Comparison of ENCODE assay signal across 8 cellular contexts in the genomic region with DNA sequence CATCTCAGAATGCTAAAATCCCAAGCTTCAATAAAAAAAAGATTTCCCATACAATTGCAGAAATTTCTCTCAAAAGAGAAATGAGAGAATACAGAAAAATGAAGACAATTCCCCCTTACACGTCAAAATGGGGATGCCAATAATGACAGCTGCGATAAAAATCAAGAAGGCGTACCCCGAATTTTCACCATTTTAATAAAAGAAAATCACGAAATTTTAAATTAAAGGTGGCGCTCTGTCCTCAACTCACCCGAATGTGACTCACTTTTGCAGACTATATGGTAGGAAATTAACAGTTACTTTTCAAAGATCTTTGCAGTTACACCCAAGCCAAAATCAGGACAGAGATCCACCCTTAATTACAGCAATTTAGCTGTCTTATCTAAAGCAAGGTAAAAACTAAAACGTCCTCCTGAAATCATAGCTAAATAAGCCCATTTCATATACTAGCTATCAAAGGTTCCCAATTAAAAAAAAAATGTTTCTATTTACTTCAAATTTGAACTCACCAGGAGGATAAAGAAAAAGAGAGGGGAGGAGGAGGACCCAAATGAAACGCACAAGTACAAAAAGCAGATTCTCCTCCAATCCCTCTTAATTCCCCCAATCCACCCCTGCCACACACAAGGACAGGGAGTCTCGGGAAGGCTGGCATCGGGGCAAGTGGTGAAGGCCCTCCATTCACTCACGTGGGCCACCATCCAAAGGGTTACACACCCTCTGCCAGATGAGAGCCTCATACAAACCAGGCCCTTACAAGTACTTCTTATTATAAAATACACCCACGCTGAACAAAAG. TPM values are rescaled to one million over a fixed set of nuclear protein-coding genes. Genes with fewer than 3 reads are reported as not detected.
DNase-seq lines count a peak whose midpoint lies in the region; ATAC-seq and TF ChIP-seq lines count a peak whose summit lies in the region.

No MANE protein-coding gene starts in this region.

- H3K9me2 ChIP-seq in OCI-LY1 (ENCODE audit: low read depth, low read length), result no peaks in the 10 kb centered on the region

- no peaks in the 10 kb centered on the region for H3F3A ChIP-seq in OCI-LY1 (ENCODE audit: insufficient read depth, low read length)

- H3K36me3 Mint-ChIP-seq in activated naive CD4-positive, alpha-beta T cell treated with anti-CD3 and anti-CD28 coated beads, Interleukin-2, amount 10 ng/mL, durations not matched to agents 7 days and 5 days, result no peaks in the 10 kb centered on the region

- H3K9me3 ChIP-seq in OCI-LY1 (ENCODE audit: low read length), result no peaks in the 10 kb centered on the region

- H3K27me3 Mint-ChIP-seq in activated naive CD4-positive, alpha-beta T cell treated with anti-CD3 and anti-CD28 coated beads, Interleukin-2, amount 10 ng/mL, durations not matched to agents 7 days and 5 days, result peaks cover 15% of the 10 kb centered on the region

- H3K4me1 ChIP-seq in OCI-LY1 (ENCODE audit: insufficient read depth, low read length, severe bottlenecking), result peaks cover 60% of the 10 kb centered on the region

- H2AFZ ChIP-seq in OCI-LY1 (ENCODE audit: low read length), result no peak overlapping the region

- no peaks in the 10 kb centered on the region for H3K9me3 Mint-ChIP-seq in activated naive CD4-positive, alpha-beta T cell treated with anti-CD3 and anti-CD28 coated beads, Interleukin-2, amount 10 ng/mL, durations not matched to agents 7 days and 5 days

- peak overlapping the region; percentile 92 for H3K4me3 ChIP-seq in OCI-LY1 (ENCODE audit: low read depth, low read length, poor library complexity, severe bottlenecking)
- peak overlapping the region; percentile 93 for H3K4me3 ChIP-seq in coronary artery

- peak overlapping the region; percentile 97 for H3K9ac ChIP-seq in OCI-LY1 (ENCODE audit: low read length)

- peaks cover 23% of the 10 kb centered on the region for H3K4me1 Mint-ChIP-seq in activated naive CD4-positive, alpha-beta T cell treated with anti-CD3 and anti-CD28 coated beads, Interleukin-2, amount 10 ng/mL, durations not matched to agents 7 days and 5 days

- H3K27ac ChIP-seq in OCI-LY1 (ENCODE audit: low read depth, low read length, poor library complexity, severe bottlenecking), result peak overlapping the region; percentile 72
- H3K27ac ChIP-seq in coronary artery, result no peak overlapping the region

- CTCF ChIA-PET in activated naive CD4-positive, alpha-beta T cell treated with anti-CD3 and anti-CD28 coated beads, Interleukin-2, amount 10 ng/mL, durations not matched to agents 7 days and 5 days (lab: Charles Lee), result interaction anchor here (1.0 to 1.3 kb wide), 2 partner anchors 153 to 159 kb away, joined by 3 read pairs; no protein-coding TSS in a partner anchor

- no peaks in the 10 kb centered on the region for H4K20me1 ChIP-seq in OCI-LY1 (ENCODE audit: insufficient read depth, low read length)

- ATAC-seq in GM18909 (IDR thresholded peaks at IDR 0.05; ENCODE audit: poor library complexity, unreplicated experiment), result no peak

- peaks cover 80% of the 10 kb centered on the region for H3K79me2 ChIP-seq in OCI-LY1 (ENCODE audit: insufficient read depth, low read length)

- H3K36me3 ChIP-seq in OCI-LY1 (ENCODE audit: insufficient read depth, low read length), result peaks cover 13% of the 10 kb centered on the region; the same call in 1 of the 2 replicates

- no peak for DNase-seq in activated naive CD4-positive, alpha-beta T cell treated with anti-CD3 and anti-CD28 coated beads, Interleukin-2, amount 10 ng/mL, durations not matched to agents 7 days and 5 days
- no peak for DNase-seq in activated naive CD4-positive, alpha-beta T cell treated with Interleukin-2 at 50 U/mL for 16 hours
- DNase-seq in coronary artery (ENCODE audit: low spot score), result no peak
- DNase-seq in myocyte (ENCODE audit: low read depth), result peak; percentile 83
- DNase-seq in GM20000 (ENCODE audit: low spot score), result no peak
- DNase-seq in activated gamma-delta T cell (lab: John Stamatoyannopoulos, UW), result no peak

- TF ChIP-seq CTCF in OCI-LY1 (IDR thresholded peaks at IDR 0.05; ENCODE audit: low read length) (peak; percentile 29; the same call in 1 of the 2 replicates), coronary artery (IDR thresholded peaks at IDR 0.05) (no peak), GM20000 (IDR thresholded peaks at IDR 0.05; ENCODE audit: extremely low read depth, missing control alignments) (no peak)

- H3K27me3 ChIP-seq in OCI-LY1 (ENCODE audit: insufficient read depth, low read length), result no peaks in the 10 kb centered on the region

- H3K4me2 ChIP-seq in OCI-LY1 (ENCODE audit: low read length), result peak overlapping the region; percentile 69

- H3K27ac Mint-ChIP-seq in activated naive CD4-positive, alpha-beta T cell treated with anti-CD3 and anti-CD28 coated beads, Interleukin-2, amount 10 ng/mL, durations not matched to agents 7 days and 5 days, result peak overlapping the region; percentile 87

- peak overlapping the region; percentile 83 for H3K4me3 Mint-ChIP-seq in activated naive CD4-positive, alpha-beta T cell treated with anti-CD3 and anti-CD28 coated beads, Interleukin-2, amount 10 ng/mL, durations not matched to agents 7 days and 5 days

RNA-seq across cellular contexts. Expression of gene ATP2B1, which starts 1.9 kb away (rescaled TPM):
- 232 and 354 TPM in 2 replicates for total RNA-seq in myocyte
- 88.1 TPM for polyA plus RNA-seq in myocyte (2012)
